In the genomic region with DNA sequence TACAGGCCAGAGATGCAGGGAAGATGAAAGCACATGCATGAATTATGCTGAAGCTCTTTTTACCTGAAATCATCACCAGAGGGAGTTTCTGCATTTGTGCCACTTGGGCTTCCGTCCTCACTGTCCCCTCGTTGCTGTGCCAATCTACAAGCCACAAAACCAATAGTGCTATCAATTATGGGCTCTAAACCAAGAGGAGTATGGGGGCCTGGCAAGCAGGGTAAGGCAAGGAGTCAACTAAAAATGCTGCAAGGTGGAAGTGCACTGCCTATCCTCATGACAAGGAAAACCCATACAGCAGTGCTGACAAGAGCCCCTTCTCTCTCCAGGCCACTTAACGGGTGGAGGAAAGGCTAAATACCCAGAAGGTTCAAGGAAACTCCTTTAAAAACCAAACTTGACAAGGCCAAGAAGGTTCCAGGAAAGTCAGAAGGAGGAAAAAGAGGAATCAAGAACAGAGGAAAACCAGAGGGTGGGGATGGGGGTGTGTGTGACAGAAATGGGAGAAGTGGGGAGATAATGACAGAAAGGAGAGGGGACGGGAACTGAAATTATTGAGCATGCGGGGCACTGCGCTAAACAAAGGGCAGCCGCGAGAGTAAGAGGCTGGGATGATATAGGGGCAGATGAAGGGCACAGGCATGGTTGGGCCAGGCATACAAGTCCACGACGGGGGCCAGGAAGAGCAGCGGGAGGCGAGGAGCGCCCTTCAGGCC, we compare ENCODE assay signal across 8 cellular contexts. TPM values are rescaled to one million over a fixed set of nuclear protein-coding genes. Genes with fewer than 3 reads are reported as not detected.
DNase-seq lines count a peak whose midpoint lies in the region; ATAC-seq and TF ChIP-seq lines count a peak whose summit lies in the region.

No MANE protein-coding gene starts in this region.

- no peaks in the 10 kb centered on the region for H3K9me3 Mint-ChIP-seq in activated CD8-positive, alpha-beta T cell treated with anti-CD3 and anti-CD28 coated beads, Interleukin-2, amount 10 ng/mL, durations not matched to agents 7 days and 5 days (ENCODE audit: insufficient read depth)
- no peaks in the 10 kb centered on the region for H3K9me3 Mint-ChIP-seq in naive thymus-derived CD8-positive, alpha-beta T cell

- peak overlapping the region; percentile 90 for H3K4me3 Mint-ChIP-seq in activated CD8-positive, alpha-beta T cell treated with anti-CD3 and anti-CD28 coated beads, Interleukin-2, amount 10 ng/mL, durations not matched to agents 7 days and 5 days
- H3K4me3 Mint-ChIP-seq in naive thymus-derived CD8-positive, alpha-beta T cell, result peak overlapping the region; percentile 88 to 98 (median 96)

- H3K4me1 ChIP-seq in BLaER1 (peaks cover 33% of the 10 kb centered on the region), upper lobe of left lung (peaks cover 5 to 17% (median 15%) of the 10 kb centered on the region in 4 donors)

- H4K20me1 ChIP-seq in BLaER1, result no peaks in the 10 kb centered on the region

- no peak for TF ChIP-seq POLR2A in upper lobe of left lung (IDR thresholded peaks at IDR 0.05)

- CTCF ChIA-PET in activated CD8-positive, alpha-beta T cell treated with anti-CD3 and anti-CD28 coated beads, Interleukin-2, amount 10 ng/mL, durations not matched to agents 7 days and 5 days (lab: Charles Lee), result interaction anchor here (1.0 to 2.5 kb wide), 7 partner anchors 10 to 103 kb away, joined by 3 to 17 read pairs (median 4); a partner anchor contains a TSS

- peak overlapping the region; percentile 84 for H3K27ac ChIP-seq in BLaER1
- peak overlapping the region; percentile 73 for H3K27ac ChIP-seq in epithelial cell of prostate
- H3K27ac ChIP-seq in upper lobe of left lung, result peak overlapping the region; percentile 68 to 81 (median 79)

- H3K27ac Mint-ChIP-seq in activated CD8-positive, alpha-beta T cell treated with anti-CD3 and anti-CD28 coated beads, Interleukin-2, amount 10 ng/mL, durations not matched to agents 7 days and 5 days, result peak overlapping the region; percentile 94
- peak overlapping the region; percentile 89 to 98 (median 96) for H3K27ac Mint-ChIP-seq in naive thymus-derived CD8-positive, alpha-beta T cell

- H3K36me3 ChIP-seq in BLaER1 (peaks cover 35% of the 10 kb centered on the region), upper lobe of left lung (peaks cover 0 to 24% (median 13%) of the 10 kb centered on the region in 4 donors)

- no peak for TF ChIP-seq EP300 in upper lobe of left lung (IDR thresholded peaks at IDR 0.05)

- no peaks in the 10 kb centered on the region for H3K27me3 Mint-ChIP-seq in activated CD8-positive, alpha-beta T cell treated with anti-CD3 and anti-CD28 coated beads, Interleukin-2, amount 10 ng/mL, durations not matched to agents 7 days and 5 days (ENCODE audit: low read depth)
- no peaks in the 10 kb centered on the region for H3K27me3 Mint-ChIP-seq in naive thymus-derived CD8-positive, alpha-beta T cell

- H3K9ac ChIP-seq in BLaER1, result peak overlapping the region; percentile 87

- POLR2A ChIA-PET in activated CD8-positive, alpha-beta T cell treated with anti-CD3 and anti-CD28 coated beads, Interleukin-2, amount 10 ng/mL, durations not matched to agents 7 days and 5 days (lab: Charles Lee), result interaction anchor here (0.6 to 3.6 kb wide), 8 partner anchors 9 to 335 kb away, joined by 3 to 24 read pairs (median 4); a partner anchor contains a TSS
- POLR2A ChIA-PET in naive thymus-derived CD8-positive, alpha-beta T cell (lab: Charles Lee), result interaction anchor here (0.8 to 2.2 kb wide), 5 partner anchors 9 to 440 kb away, joined by 3 to 28 read pairs (median 4); a partner anchor contains a TSS

- ATAC-seq in GM19438 (IDR thresholded peaks at IDR 0.05; ENCODE audit: low read depth, unreplicated experiment) (peak; percentile 19), upper lobe of left lung (ENCODE audit: low FRiP score in 2 of 2) (peak; percentile 7)
- peak; percentile 48 for ATAC-seq in activated CD8-positive, alpha-beta T cell treated with anti-CD3 and anti-CD28 coated beads, Interleukin-2, amount 10 ng/mL, durations not matched to agents 7 days and 5 days
- peak; percentile 54 to 59 for ATAC-seq in naive thymus-derived CD8-positive, alpha-beta T cell

- peak overlapping the region; percentile 97 for H3K4me2 ChIP-seq in BLaER1

- peaks cover 25% of the 10 kb centered on the region for H3K36me3 Mint-ChIP-seq in activated CD8-positive, alpha-beta T cell treated with anti-CD3 and anti-CD28 coated beads, Interleukin-2, amount 10 ng/mL, durations not matched to agents 7 days and 5 days (ENCODE audit: low read depth)
- H3K36me3 Mint-ChIP-seq in naive thymus-derived CD8-positive, alpha-beta T cell, result peaks cover 0 to 33% (median 4%) of the 10 kb centered on the region in 3 donors

- peak in 1 of 6 experiments; percentile 10 for TF ChIP-seq CTCF in upper lobe of left lung (IDR thresholded peaks at IDR 0.05)

- DNase-seq in NCI-H1694 (lab: John Stamatoyannopoulos, UW) (peak; percentile 14), epithelial cell of prostate (ENCODE audit: low read depth, low spot score) (no peak), upper lobe of left lung (no peak), mucosa of gallbladder (ENCODE audit: low spot score) (no peak)
- peak; percentile 79 for DNase-seq in activated CD8-positive, alpha-beta T cell treated with anti-CD3 and anti-CD28 coated beads, Interleukin-2, amount 10 ng/mL, durations not matched to agents 7 days and 5 days
- peak; percentile 26 to 75 (median 52) for DNase-seq in naive thymus-derived CD8-positive, alpha-beta T cell

- H3K4me1 Mint-ChIP-seq in activated CD8-positive, alpha-beta T cell treated with anti-CD3 and anti-CD28 coated beads, Interleukin-2, amount 10 ng/mL, durations not matched to agents 7 days and 5 days (ENCODE audit: low read depth), result peaks cover 35% of the 10 kb centered on the region
- peaks cover 12 to 27% (median 20%) of the 10 kb centered on the region in 4 donors for H3K4me1 Mint-ChIP-seq in naive thymus-derived CD8-positive, alpha-beta T cell

- WGBS in upper lobe of left lung, 2 donors, result 2% methylated on average over 12 to 13 of the region's 13 CpGs

- no peaks in the 10 kb centered on the region for H3K9me3 ChIP-seq in BLaER1
- H3K9me3 ChIP-seq in upper lobe of left lung, result no peaks in the 10 kb centered on the region

- H3K27me3 ChIP-seq in BLaER1 (no peaks in the 10 kb centered on the region), upper lobe of left lung (no peaks in the 10 kb centered on the region)

- peak overlapping the region; percentile 70 for H3K4me3 ChIP-seq in BLaER1
- H3K4me3 ChIP-seq in upper lobe of left lung, result peak overlapping the region; percentile 33 to 76 (median 62)

RNA-seq across cellular contexts. Expression of a gene that starts 0.7 kb away (rescaled TPM):
- total RNA-seq in activated CD8-positive, alpha-beta T cell treated with anti-CD3 and anti-CD28 coated beads, Interleukin-2, amount 10 ng/mL, durations not matched to agents 7 days and 5 days, result 10 to 100 TPM; 29.0 to 34.0 TPM
- 10 to 100 TPM; 25.6 to 28.0 TPM for total RNA-seq in naive thymus-derived CD8-positive, alpha-beta T cell
- polyA plus RNA-seq in naive thymus-derived CD8-positive, alpha-beta T cell, result 10 to 100 TPM in 1 of 3 donors, 1 to 10 TPM in 2; 8.4 to 12.3 (median 9.8) TPM
- 10 to 100 TPM in 4 of 6 donors, 1 to 10 TPM in 2; 4.7 to 17.8 (median 12.9) TPM for total RNA-seq in upper lobe of left lung
- total RNA-seq in mucosa of gallbladder, result 22.7 TPM

RNA-seq across cellular contexts. Expression of a gene that starts 8.7 kb away (rescaled TPM):
- total RNA-seq in activated CD8-positive, alpha-beta T cell treated with anti-CD3 and anti-CD28 coated beads, Interleukin-2, amount 10 ng/mL, durations not matched to agents 7 days and 5 days, result 100 to 1,000 TPM; 250 to 263 TPM
- 100 to 1,000 TPM; 285 to 287 TPM for total RNA-seq in naive thymus-derived CD8-positive, alpha-beta T cell
- 100 to 1,000 TPM; 120 to 137 (median 127) TPM for polyA plus RNA-seq in naive thymus-derived CD8-positive, alpha-beta T cell
- 100 to 1,000 TPM; 102 to 159 (median 129) TPM for total RNA-seq in upper lobe of left lung
- 131 TPM for total RNA-seq in mucosa of gallbladder

Comparison
In these comparisons a context has a peak if more than half of its experiments do, and no peak if none do; other contexts are left out.
1. DNase-seq: peak in NCI-H1694 (single experiment), activated CD8-positive, alpha-beta T cell treated with anti-CD3 and anti-CD28 coated beads, Interleukin-2, amount 10 ng/mL, durations not matched to agents 7 days and 5 days (single experiment) and naive thymus-derived CD8-positive, alpha-beta T cell (10 of 10); none in epithelial cell of prostate (single experiment), upper lobe of left lung (0 of 2) and mucosa of gallbladder (single experiment).
2. Peak in every context shown above with its lines, with median percentiles within 50 percentile points of each other: H3K27ac ChIP-seq and ATAC-seq.